In genomic region chr9:117214416-117214815, GRCh38 we compare ENCODE assay signal across 30 cellular contexts.
"Had no signal": no experiment of that assay in that cellular context is flagged by ENCODE, and none has a peak within 500 bp of the region (broad histone marks: within the 10 kb centered on the region; RNA-seq: fewer than 3 reads in every experiment).

No MANE protein-coding gene starts in this region.

- H3K9me3 Mint-ChIP-seq: neural progenitor cell had no signal

- H3K27ac ChIP-seq: neural progenitor cell, neutrophil, ovary, parathyroid adenoma, psoas muscle, right lobe of liver, sigmoid colon, stomach, thoracic aorta, thyroid gland, tibial nerve, upper lobe of left lung, vagina had no signal

- H3K36me3 ChIP-seq: neural progenitor cell, neutrophil, ovary, right lobe of liver, sigmoid colon, stomach, thoracic aorta, thyroid gland, upper lobe of left lung, vagina had no signal

- ATAC-seq: naive thymus-derived CD4-positive, alpha-beta T cell; natural killer cell; psoas muscle; right cardiac atrium; right lobe of liver; stimulated activated naive B cell treated with anti-CD40 and anti-IgM and Interleukin-4, amounts not matched to agents 10 μg/mL and 1 μg/mL and 100 μg/mL, for 72 hours had no signal

- H3K27ac Mint-ChIP-seq: naive thymus-derived CD4-positive, alpha-beta T cell; natural killer cell; nephron; neural progenitor cell; progenitor cell of endocrine pancreas; stimulated activated naive B cell treated with anti-CD40 and anti-IgM and Interleukin-4, amounts not matched to agents 10 μg/mL and 1 μg/mL and 100 μg/mL, for 72 hours; stimulated activated naive CD8-positive, alpha-beta T cell treated with anti-CD3 and anti-CD28 coated beads, Interleukin-15, Interleukin-2, amounts not matched to agents 100 ng/mL and 50 ng/mL, for 24 hours had no signal

- DNase-seq: naive thymus-derived CD4-positive, alpha-beta T cell; natural killer cell; nucleus accumbens; ovary; posterior cingulate gyrus; psoas muscle; right cardiac atrium; right lobe of liver; sigmoid colon; small intestine; stimulated activated CD4-positive, alpha-beta T cell treated with anti-CD3 and anti-CD28 coated beads, Interleukin-15, amount 100 ng/mL, for 24 hours; stimulated activated CD4-positive, alpha-beta T cell treated with anti-CD3 and anti-CD28 coated beads, Interleukin-2, amount 100 ng/mL, for 24 hours; stimulated activated CD4-positive, alpha-beta T cell treated with anti-CD3 and anti-CD28 coated beads, Interleukin-2, amount 100 ng/mL, for 48 hours; stimulated activated CD4-positive, alpha-beta T cell treated with anti-CD3 and anti-CD28 coated beads, Interleukin-4, amount 100 ng/mL, for 4 hours; stimulated activated CD8-positive, alpha-beta memory T cell treated with anti-CD3 and anti-CD28 coated beads, Interleukin-4, amount 100 ng/mL, for 48 hours; stimulated activated naive B cell treated with anti-CD40 and anti-IgM and Interleukin-4, amounts not matched to agents 10 μg/mL and 1 μg/mL and 100 μg/mL, for 72 hours; stimulated activated naive CD4-positive, alpha-beta T cell treated with Interleukin-2 at 50 U/mL for 16 hours; stomach; thyroid gland; trophoblast cell had no signal

- H3K27me3 Mint-ChIP-seq: naive thymus-derived CD4-positive, alpha-beta T cell; progenitor cell of endocrine pancreas; stimulated activated naive B cell treated with anti-CD40 and anti-IgM and Interleukin-4, amounts not matched to agents 10 μg/mL and 1 μg/mL and 100 μg/mL, for 72 hours; stimulated activated naive CD8-positive, alpha-beta T cell treated with anti-CD3 and anti-CD28 coated beads, Interleukin-15, Interleukin-2, amounts not matched to agents 100 ng/mL and 50 ng/mL, for 24 hours had no signal

- H3K4me3 ChIP-seq: neural progenitor cell, ovary, psoas muscle, right lobe of liver, sigmoid colon, stomach, thoracic aorta, thyroid gland, tibial nerve, upper lobe of left lung, vagina had no signal

- H3K4me1 ChIP-seq: parathyroid adenoma, psoas muscle, right lobe of liver, sigmoid colon, stomach, thyroid gland, tibial nerve, upper lobe of left lung, vagina had no signal

- H3K9ac ChIP-seq: neural progenitor cell, parathyroid adenoma had no signal

- H3K36me3 Mint-ChIP-seq: naive thymus-derived CD4-positive, alpha-beta T cell; natural killer cell; neural progenitor cell; stimulated activated naive B cell treated with anti-CD40 and anti-IgM and Interleukin-4, amounts not matched to agents 10 μg/mL and 1 μg/mL and 100 μg/mL, for 72 hours had no signal

- H3K9me3 ChIP-seq: neutrophil, ovary, psoas muscle, right lobe of liver, sigmoid colon, thoracic aorta, thyroid gland, upper lobe of left lung, vagina had no signal

- H3K27me3 ChIP-seq: neural progenitor cell, neutrophil, ovary, right lobe of liver, sigmoid colon, stomach, thyroid gland, tibial nerve, upper lobe of left lung, vagina had no signal

- H2AFZ ChIP-seq: neural progenitor cell, parathyroid adenoma had no signal

- H3K4me1 Mint-ChIP-seq: naive thymus-derived CD4-positive, alpha-beta T cell; natural killer cell; nephron; neural progenitor cell; stimulated activated naive B cell treated with anti-CD40 and anti-IgM and Interleukin-4, amounts not matched to agents 10 μg/mL and 1 μg/mL and 100 μg/mL, for 72 hours had no signal

- H3K4me2 ChIP-seq: neural progenitor cell had no signal

- H3K4me3 Mint-ChIP-seq: naive thymus-derived CD4-positive, alpha-beta T cell; natural killer cell; nephron; neural progenitor cell; stimulated activated naive B cell treated with anti-CD40 and anti-IgM and Interleukin-4, amounts not matched to agents 10 μg/mL and 1 μg/mL and 100 μg/mL, for 72 hours; stimulated activated naive CD8-positive, alpha-beta T cell treated with anti-CD3 and anti-CD28 coated beads, Interleukin-15, Interleukin-2, amounts not matched to agents 100 ng/mL and 50 ng/mL, for 24 hours had no signal
